In genomic region chr1:226201029-226201593, GRCh38 we compare ENCODE assay signal across 9 cellular contexts. TPM values are rescaled to one million over a fixed set of nuclear protein-coding genes. Genes with fewer than 3 reads are reported as not detected.
DNase-seq lines count a peak whose midpoint lies in the region; ATAC-seq and TF ChIP-seq lines count a peak whose summit lies in the region.
"Had no signal": no experiment of that assay in that cellular context is flagged by ENCODE, and none has a peak within 500 bp of the region (broad histone marks: within the 10 kb centered on the region; RNA-seq: fewer than 3 reads in every experiment).

No MANE protein-coding gene starts in this region.

- no peaks in the 10 kb centered on the region for H3K36me3 ChIP-seq in MG63
- H3K36me3 ChIP-seq: neutrophil had no signal

- H3K4me3 Mint-ChIP-seq in stimulated activated memory B cell treated with anti-CD40 and anti-IgM and Interleukin-4, amounts not matched to agents 10 μg/mL and 1 μg/mL and 100 μg/mL, for 72 hours = no peak overlapping the region

- peaks cover 3% of the 10 kb centered on the region; the same call in 1 of the 2 replicates for H3K27me3 ChIP-seq in MG63
- H3K27me3 ChIP-seq: neutrophil had no signal

- CTCF ChIA-PET in AG04449 (lab: Yijun Ruan, JAX) = interaction anchor here (0.6 to 11.8 kb wide), 10 partner anchors 9 to 136 kb away, joined by 3 to 282 read pairs (median 4); no protein-coding TSS in a partner anchor

- no peaks in the 10 kb centered on the region for H3K9me3 ChIP-seq in MG63
- H3K9me3 ChIP-seq: neutrophil had no signal

- peaks cover 20% of the 10 kb centered on the region for H3K4me1 Mint-ChIP-seq in stimulated activated memory B cell treated with anti-CD40 and anti-IgM and Interleukin-4, amounts not matched to agents 10 μg/mL and 1 μg/mL and 100 μg/mL, for 72 hours

- no peak overlapping the region for H3K4me3 ChIP-seq in AG04449 (ENCODE audit: low read depth, low read length)
- no peak overlapping the region for H3K4me3 ChIP-seq in MG63
- H3K4me3 ChIP-seq in epithelial cell of proximal tubule (ENCODE audit: low read depth, low read length) = no peak overlapping the region

- TF ChIP-seq CTCF in AG04449 (IDR thresholded peaks at IDR 0.05; ENCODE audit: insufficient read depth, low read length, missing control alignments) (peak; percentile 26), epithelial cell of proximal tubule (conservative IDR thresholded peaks at IDR 0.05; ENCODE audit: low read depth, low read length) (peak; percentile 59)

- H3K9me3 Mint-ChIP-seq in stimulated activated memory B cell treated with anti-CD40 and anti-IgM and Interleukin-4, amounts not matched to agents 10 μg/mL and 1 μg/mL and 100 μg/mL, for 72 hours = no peaks in the 10 kb centered on the region

- no peaks in the 10 kb centered on the region for H3K36me3 Mint-ChIP-seq in stimulated activated memory B cell treated with anti-CD40 and anti-IgM and Interleukin-4, amounts not matched to agents 10 μg/mL and 1 μg/mL and 100 μg/mL, for 72 hours

- H3K27ac Mint-ChIP-seq in stimulated activated memory B cell treated with anti-CD40 and anti-IgM and Interleukin-4, amounts not matched to agents 10 μg/mL and 1 μg/mL and 100 μg/mL, for 72 hours = no peak overlapping the region

- POLR2A ChIA-PET in AG04449 (lab: Yijun Ruan, JAX) = no interaction called here

- H3K27me3 Mint-ChIP-seq in stimulated activated memory B cell treated with anti-CD40 and anti-IgM and Interleukin-4, amounts not matched to agents 10 μg/mL and 1 μg/mL and 100 μg/mL, for 72 hours = no peaks in the 10 kb centered on the region

- ATAC-seq in GM18511 (IDR thresholded peaks at IDR 0.05; ENCODE audit: unreplicated experiment) (peak; percentile 65), GM21723 (IDR thresholded peaks at IDR 0.05; ENCODE audit: unreplicated experiment) (no peak)
- ATAC-seq in stimulated activated memory B cell treated with anti-CD40 and anti-IgM and Interleukin-4, amounts not matched to agents 10 μg/mL and 1 μg/mL and 100 μg/mL, for 72 hours = no peak

- no peak for DNase-seq in AG04449 (ENCODE audit: low read depth, low spot score)
- DNase-seq in MG63 = peak; percentile 13
- no peak for DNase-seq in epithelial cell of proximal tubule (ENCODE audit: low read depth)
- no peak for DNase-seq in T-helper 9 cell
- DNase-seq in MV-4-11 (lab: John Stamatoyannopoulos, UW) = no peak

RNA-seq across cellular contexts. Expression of gene ACBD3, which starts 14.6 kb away (rescaled TPM):
- 27.3 and 46.5 TPM in 2 replicates for total RNA-seq in MG63 (2014; rRNA removed; shearing (Covaris generic); ENCODE audit: low replicate concordance)
- total RNA-seq in epithelial cell of proximal tubule = 32.0 and 34.8 TPM in 2 replicates

RNA-seq across cellular contexts. Expression of gene MIXL1, which starts 22.4 kb away (rescaled TPM):
- total RNA-seq in MG63 (2014; rRNA removed; shearing (Covaris generic); ENCODE audit: low replicate concordance) = not detected in 2 replicates
- total RNA-seq in epithelial cell of proximal tubule = 0.51 TPM in 1 of 2 replicates, not detected in the other
